In genomic region chr7:113907617-113908016, GRCh38 we compare ENCODE assay signal across 25 cellular contexts. TPM values are rescaled to one million over a fixed set of nuclear protein-coding genes. Genes with fewer than 3 reads are reported as not detected.
"Had no signal": no experiment of that assay in that cellular context is flagged by ENCODE, and none has a peak within 500 bp of the region (broad histone marks: within the 10 kb centered on the region; RNA-seq: fewer than 3 reads in every experiment).

No MANE protein-coding gene starts in this region.

- DNase-seq: Kasumi-1, MM.1S, NCI-H1092 treated with DMSO at 0.1 percent for 48 hours, NCI-H1436, NCI-H187, NCI-H2029, NCI-H2081 treated with DMSO at 0.1 percent for 48 hours, NCI-H2171, NCI-H226, NCI-H446, NCI-H510A, NCI-H524 treated with DMSO at 0.1 percent for 48 hours, NCI-H69, NCI-H774, SHP77, SK-N-SH, SW 1271, T-cell had no signal

- ATAC-seq: T-cell had no signal

- H3K9me3 ChIP-seq: SK-N-SH had no signal

- H3K27ac ChIP-seq: HL-60, KMS-11, RWPE1 had no signal

- H3K4me2 ChIP-seq: KMS-11, SK-N-SH had no signal

- H3K9ac ChIP-seq: KMS-11, SK-N-SH had no signal

- FAIRE-seq: HTR-8/SVneo, RCC 7860 had no signal

RNA-seq across cellular contexts. Expression of gene PPP1R3A, which starts 11.2 kb away (rescaled TPM):
- total RNA-seq: M059J, SK-MEL-5, T-cell had no signal
- polyA plus RNA-seq: SK-N-SH had no signal
